ENCODE assay signal across 19 cellular contexts in genomic region chr1:150508982-150509381, GRCh38. TPM values are rescaled to one million over a fixed set of nuclear protein-coding genes. Genes with fewer than 3 reads are reported as not detected.
A peak's percentile ranks its signal among the peaks of the same experiment; 100 is the strongest.
DNase-seq lines count a peak whose midpoint lies in the region; ATAC-seq, FAIRE-seq and TF ChIP-seq lines count a peak whose summit lies in the region.
"Had no signal": no experiment of that assay in that cellular context is flagged by ENCODE, and none has a peak within 500 bp of the region (broad histone marks: within the 10 kb centered on the region; RNA-seq: fewer than 3 reads in every experiment).

No MANE protein-coding gene starts in this region.

- H3K4me2 ChIP-seq in GM23248 (ENCODE audit: unreplicated experiment) (peak overlapping the region; percentile 96), astrocyte (ENCODE audit: low read length) (peak overlapping the region; percentile 88), keratinocyte (ENCODE audit: control insufficient read depth, extremely low read depth, insufficient read depth, low read depth, low read length) (peak overlapping the region; percentile 93)

- H3K9me1 ChIP-seq in keratinocyte (ENCODE audit: control insufficient read depth, extremely low read depth, insufficient read depth, low read length) = peaks cover 2% of the 10 kb centered on the region

- H3K79me2 ChIP-seq in GM23248 (ENCODE audit: insufficient read depth) (peaks cover 33% of the 10 kb centered on the region), astrocyte (ENCODE audit: insufficient read depth, low read length) (peaks cover 18% of the 10 kb centered on the region), keratinocyte (ENCODE audit: control insufficient read depth, insufficient read depth, low read length) (no peaks in the 10 kb centered on the region)

- H3K4me1 ChIP-seq in GM23248 (ENCODE audit: insufficient read depth) = peaks cover 29% of the 10 kb centered on the region
- H3K4me1 ChIP-seq in astrocyte (ENCODE audit: insufficient read depth, low read length) = peaks cover 21% of the 10 kb centered on the region
- H3K4me1 ChIP-seq in keratinocyte (ENCODE audit: control insufficient read depth, extremely low read depth, insufficient read depth, low read length) = peaks cover 30% of the 10 kb centered on the region
- peaks cover 0 to 34% (median 9%) of the 10 kb centered on the region in 4 donors for H3K4me1 ChIP-seq in stomach
- H3K4me1 ChIP-seq: prostate gland had no signal

- H3K4me1 Mint-ChIP-seq in astrocyte (ENCODE audit: low read depth, unreplicated experiment) = peaks cover 20% of the 10 kb centered on the region

- intact Hi-C loops in stomach (cut with DNase I; ENCODE audit: low total_unique reads) = no loop called here

- TF ChIP-seq CTCF in astrocyte (IDR thresholded peaks at IDR 0.05; ENCODE audit: insufficient read depth, low read depth, low read length) (no peak), keratinocyte (optimal IDR thresholded peaks at IDR 0.05 in 1 of 3, IDR thresholded peaks at IDR 0.05 in 1 of 3, conservative IDR thresholded peaks at IDR 0.05 in 1 of 3; ENCODE audit: extremely low read depth in 1 of 3, insufficient read depth in 2 of 3, low read length in 3 of 3) (no peak), stomach (IDR thresholded peaks at IDR 0.05) (no peak)

- 51 to 52% methylated on average over 3 to 4 of the region's 4 CpGs for WGBS in GM23248 (ENCODE audit: low coverage in 1 of 2, low lambda C conversion rate in 2 of 2, missing lambda C conversion rate in 2 of 2), 2 experiments
- WGBS in stomach, 5 donors = 68 to 80% (median 73%) methylated on average over 4 of the region's 4 CpGs

- DNase-seq in GM23248 (peak; percentile 37), astrocyte (ENCODE audit: low read depth) (no peak), keratinocyte (ENCODE audit: low read depth, low spot score) (no peak), stomach (no peak), GM12892 (ENCODE audit: insufficient read length) (no peak), superior temporal gyrus (ENCODE audit: extremely low spot score) (no peak)
- DNase-seq: activated CD8-positive, alpha-beta memory T cell treated with anti-CD3 and anti-CD28 coated beads for 24 hours; activated naive CD4-positive, alpha-beta T cell treated with anti-CD3 and anti-CD28 coated beads, Interleukin-2, amount 10 ng/mL, durations not matched to agents 7 days and 5 days; COR-L47; erythroblast; NCI-H1694; NCI-H524 treated with DMSO at 0.1 percent for 48 hours; stimulated activated CD4-positive, alpha-beta T cell treated with anti-CD3 and anti-CD28 coated beads, Interleukin-4, amount 100 ng/mL, for 4 hours; stimulated activated naive CD4-positive, alpha-beta T cell treated with Interleukin-2 at 50 U/mL for 16 hours; T1000 had no signal

- peak overlapping the region; percentile 35 for H2AFZ ChIP-seq in GM23248
- no peak overlapping the region for H2AFZ ChIP-seq in astrocyte (ENCODE audit: low read depth, low read length)
- H2AFZ ChIP-seq in keratinocyte (ENCODE audit: control insufficient read depth, low read length) = no peak overlapping the region

- H3K27me3 ChIP-seq in GM23248 (replicated peaks; ENCODE audit: insufficient read depth) = no peaks in the 10 kb centered on the region
- no peaks in the 10 kb centered on the region for H3K27me3 ChIP-seq in astrocyte (ENCODE audit: insufficient read depth, low read length)
- H3K27me3 ChIP-seq in keratinocyte (ENCODE audit: control insufficient read depth, extremely low read depth, insufficient read depth, low read length) = no peaks in the 10 kb centered on the region
- no peaks in the 10 kb centered on the region for H3K27me3 ChIP-seq in stomach

- in situ Hi-C loops in GM23248 (cut with MboI) = no loop called here

- H3K36me3 Mint-ChIP-seq in astrocyte (ENCODE audit: low read depth, unreplicated experiment) = peaks cover 33% of the 10 kb centered on the region

- dilution Hi-C loops in keratinocyte (cut with MboI; ENCODE audit: extremely low pct_ligation_motif_present, low sequenced_read_pairs) = no loop called here

- H3K27me3 Mint-ChIP-seq in astrocyte (ENCODE audit: low read depth, unreplicated experiment) = no peaks in the 10 kb centered on the region
- H3K27me3 Mint-ChIP-seq: activated naive CD4-positive, alpha-beta T cell treated with anti-CD3 and anti-CD28 coated beads, Interleukin-2, amount 10 ng/mL, durations not matched to agents 7 days and 5 days had no signal

- no peaks in the 10 kb centered on the region for H4K20me1 ChIP-seq in GM23248 (ENCODE audit: insufficient read depth)
- no peaks in the 10 kb centered on the region for H4K20me1 ChIP-seq in astrocyte (ENCODE audit: insufficient read depth, low read length)
- H4K20me1 ChIP-seq in keratinocyte (ENCODE audit: control insufficient read depth, extremely low read depth, insufficient read depth, low read length) = no peaks in the 10 kb centered on the region

- H3K9me2 ChIP-seq in GM23248 (ENCODE audit: insufficient read depth) = no peaks in the 10 kb centered on the region

- H3K36me3 ChIP-seq in GM23248 (ENCODE audit: low read depth) (peaks cover 8% of the 10 kb centered on the region; the same call in 1 of the 2 replicates), astrocyte (ENCODE audit: insufficient read depth, low read length) (peaks cover 14% of the 10 kb centered on the region), keratinocyte (ENCODE audit: control insufficient read depth in 2 of 2, extremely low read depth in 1 of 2, insufficient read depth in 2 of 2, low read length in 2 of 2) (peaks cover 21 to 30% of the 10 kb centered on the region in 2 experiments), stomach (peaks cover 26 to 57% (median 52%) of the 10 kb centered on the region in 4 donors)

- ATAC-seq in HG03280 (IDR thresholded peaks at IDR 0.05; ENCODE audit: unreplicated experiment) = no peak
- ATAC-seq in GM19467 (IDR thresholded peaks at IDR 0.05; ENCODE audit: unreplicated experiment) = no peak

- no peak for FAIRE-seq in astrocyte (lab: Jason Lieb, UNC)
- no peak for FAIRE-seq in keratinocyte (lab: Jason Lieb, UNC)
- FAIRE-seq in GM12892 (lab: Jason Lieb, UNC) = no peak
- FAIRE-seq: RCC 7860 had no signal

- no peak overlapping the region for H3K4me3 Mint-ChIP-seq in astrocyte (ENCODE audit: unreplicated experiment)
- H3K4me3 Mint-ChIP-seq: activated naive CD4-positive, alpha-beta T cell treated with anti-CD3 and anti-CD28 coated beads, Interleukin-2, amount 10 ng/mL, durations not matched to agents 7 days and 5 days had no signal

- H3K27ac Mint-ChIP-seq in astrocyte (ENCODE audit: unreplicated experiment) = no peak overlapping the region
- H3K27ac Mint-ChIP-seq: activated naive CD4-positive, alpha-beta T cell treated with anti-CD3 and anti-CD28 coated beads, Interleukin-2, amount 10 ng/mL, durations not matched to agents 7 days and 5 days had no signal

- TF ChIP-seq POLR2A in stomach (IDR thresholded peaks at IDR 0.05) (no peak), GM12892 (IDR thresholded peaks at IDR 0.05; ENCODE audit: low read depth, low read length) (no peak)

- peak overlapping the region; percentile 60 for H3K27ac ChIP-seq in GM23248
- H3K27ac ChIP-seq in astrocyte (ENCODE audit: low read depth, low read length) = peak overlapping the region; percentile 8
- H3K27ac ChIP-seq in keratinocyte (ENCODE audit: control insufficient read depth, insufficient read depth, low read length) = peak overlapping the region; percentile 16
- H3K27ac ChIP-seq in stomach = peak overlapping the region in 3 of 5 donors; percentile 61 to 71 (median 67)

- no peak for TF ChIP-seq EP300 in stomach (IDR thresholded peaks at IDR 0.05)

- H3F3A ChIP-seq in GM23248 (ENCODE audit: insufficient read depth) = peaks cover 10% of the 10 kb centered on the region

- no peaks in the 10 kb centered on the region for H3K9me3 ChIP-seq in GM23248 (ENCODE audit: low read depth)
- H3K9me3 ChIP-seq in astrocyte (ENCODE audit: insufficient read depth, low read depth, low read length) = no peaks in the 10 kb centered on the region
- H3K9me3 ChIP-seq in keratinocyte (ENCODE audit: control insufficient read depth, low read depth, low read length) = no peaks in the 10 kb centered on the region
- H3K9me3 ChIP-seq in stomach = no peaks in the 10 kb centered on the region
- H3K9me3 ChIP-seq: prostate gland had no signal

- H3K9ac ChIP-seq in GM23248 (peak overlapping the region; percentile 83), astrocyte (ENCODE audit: low read length) (peak overlapping the region; percentile 79), keratinocyte (ENCODE audit: control insufficient read depth, extremely low read depth, insufficient read depth, low read length) (peak overlapping the region; percentile 73)

- H3K9me3 Mint-ChIP-seq in astrocyte (ENCODE audit: unreplicated experiment) = no peaks in the 10 kb centered on the region
- H3K9me3 Mint-ChIP-seq: activated naive CD4-positive, alpha-beta T cell treated with anti-CD3 and anti-CD28 coated beads, Interleukin-2, amount 10 ng/mL, durations not matched to agents 7 days and 5 days had no signal

- H3K4me3 ChIP-seq in GM23248 (peak overlapping the region; percentile 75), astrocyte (ENCODE audit: insufficient read depth, low read depth, low read length) (peak overlapping the region; percentile 61), keratinocyte (ENCODE audit: control insufficient read depth in 2 of 3, extremely low read depth in 1 of 3, insufficient read depth in 2 of 3, low read depth in 1 of 3, low read length in 3 of 3) (peak overlapping the region in 2 of 3 experiments; percentile 34 to 36), stomach (no peak overlapping the region)
- H3K4me3 ChIP-seq: prostate gland had no signal

RNA-seq across cellular contexts. Expression of gene ECM1, which starts 1.1 kb away (rescaled TPM):
- 133 and 160 TPM in 2 replicates for total RNA-seq in GM23248 (2014; rRNA removed; shearing (Covaris generic))
- polyA plus RNA-seq in GM23248 (2016; fragmentation: Nextera tagmentation; extraction: Ambion mirVana) (282 and 291 TPM in 2 replicates), keratinocyte (23.6 to 63.8 TPM (median 26.3 TPM) in 3 replicates), stomach (100 to 1,000 TPM in 1 of 3 donors, 1 to 10 TPM in 2; 3.1 to 345 (median 6.8) TPM)
- total RNA-seq in astrocyte (26.0 and 27.4 TPM in 2 replicates), stomach (10 to 100 TPM in 2 of 5 donors, 1 to 10 TPM in 3; 1.7 to 29.3 (median 6.5) TPM)
- 36.6 TPM for polyA plus RNA-seq in keratinocyte (2011; ENCODE audit: low read depth)
- 20.3 and 27.6 TPM in 2 replicates for polyA plus RNA-seq in keratinocyte (2011; cell fraction: cytosol; rRNA removed)
- 116 and 156 TPM in 2 replicates for polyA plus RNA-seq in keratinocyte (2011; cell fraction: nucleus; rRNA removed)
- polyA plus RNA-seq in keratinocyte (2012; ENCODE audit: low replicate concordance) = 70.1 and 304 TPM in 2 replicates
- polyA minus RNA-seq in keratinocyte = 28.0 to 109 TPM (median 28.7 TPM) in 3 replicates
- polyA minus RNA-seq in keratinocyte (2011; cell fraction: cytosol; rRNA and poly(A)+ RNA removed) = 24.2 TPM
- 82.8 and 93.0 TPM in 2 replicates for polyA minus RNA-seq in keratinocyte (2011; cell fraction: nucleus; rRNA and poly(A)+ RNA removed)
- polyA plus RNA-seq in GM12892 (2012; ENCODE audit: missing spikeins) = 0.49 TPM

RNA-seq across cellular contexts. Expression of gene FALEC, which starts 6.6 kb away (rescaled TPM):
- not detected in 2 replicates for total RNA-seq in GM23248 (2014; rRNA removed; shearing (Covaris generic))
- polyA plus RNA-seq in GM23248 (2016; fragmentation: Nextera tagmentation; extraction: Ambion mirVana) (0.49 and 0.71 TPM in 2 replicates), keratinocyte (0.12 to 0.13 TPM in 2 of 3 replicates, not detected in the other), stomach (under 1 TPM in 1 of 3 donors, not detected in 2; 0.93 TPM)
- total RNA-seq in astrocyte (0.43 TPM in 1 of 2 replicates, not detected in the other), stomach (not detected)
- 1.0 TPM for polyA plus RNA-seq in keratinocyte (2011; ENCODE audit: low read depth)
- not detected in 2 replicates for polyA plus RNA-seq in keratinocyte (2011; cell fraction: cytosol; rRNA removed)
- 0.29 TPM in 1 of 2 replicates, not detected in the other for polyA plus RNA-seq in keratinocyte (2011; cell fraction: nucleus; rRNA removed)
- polyA plus RNA-seq in keratinocyte (2012; ENCODE audit: low replicate concordance) = not detected in 2 replicates
- polyA minus RNA-seq in keratinocyte = not detected in 3 replicates
- polyA minus RNA-seq in keratinocyte (2011; cell fraction: cytosol; rRNA and poly(A)+ RNA removed) = not detected
- polyA minus RNA-seq in keratinocyte (2011; cell fraction: nucleus; rRNA and poly(A)+ RNA removed) = not detected in 2 replicates
- 1.00 TPM for polyA plus RNA-seq in GM12892 (2012; ENCODE audit: missing spikeins)
- total RNA-seq: prostate gland had no signal

RNA-seq across cellular contexts. Expression of gene TARS2, which starts 21.8 kb away (rescaled TPM):
- total RNA-seq in GM23248 (2014; rRNA removed; shearing (Covaris generic)) = 6.7 and 14.4 TPM in 2 replicates
- polyA plus RNA-seq in GM23248 (2016; fragmentation: Nextera tagmentation; extraction: Ambion mirVana) (14.0 and 14.4 TPM in 2 replicates), keratinocyte (26.6 to 37.5 TPM (median 28.4 TPM) in 3 replicates), stomach (10 to 100 TPM in 2 of 3 donors, 1 to 10 TPM in 1; 9.6 to 14.8 (median 12.4) TPM)
- total RNA-seq in astrocyte (15.5 and 15.7 TPM in 2 replicates), stomach (10 to 100 TPM in 2 of 5 donors, 1 to 10 TPM in 3; 3.5 to 46.2 (median 5.8) TPM)
- polyA plus RNA-seq in keratinocyte (2011; ENCODE audit: low read depth) = 34.6 TPM
- 13.8 and 20.0 TPM in 2 replicates for polyA plus RNA-seq in keratinocyte (2011; cell fraction: cytosol; rRNA removed)
- polyA plus RNA-seq in keratinocyte (2011; cell fraction: nucleus; rRNA removed) = 48.9 and 49.0 TPM in 2 replicates
- polyA plus RNA-seq in keratinocyte (2012; ENCODE audit: low replicate concordance) = 24.2 and 26.7 TPM in 2 replicates
- 26.9 to 60.2 TPM (median 37.6 TPM) in 3 replicates for polyA minus RNA-seq in keratinocyte
- 11.1 TPM for polyA minus RNA-seq in keratinocyte (2011; cell fraction: cytosol; rRNA and poly(A)+ RNA removed)
- polyA minus RNA-seq in keratinocyte (2011; cell fraction: nucleus; rRNA and poly(A)+ RNA removed) = 26.5 and 35.8 TPM in 2 replicates
- 35.2 TPM for polyA plus RNA-seq in GM12892 (2012; ENCODE audit: missing spikeins)

RNA-seq across cellular contexts. Expression of gene ADAMTSL4, which starts 40.2 kb away (rescaled TPM):
- 27.6 and 27.9 TPM in 2 replicates for total RNA-seq in GM23248 (2014; rRNA removed; shearing (Covaris generic))
- polyA plus RNA-seq in GM23248 (2016; fragmentation: Nextera tagmentation; extraction: Ambion mirVana) = 45.4 TPM in 2 replicates
- 5.3 and 6.7 TPM in 2 replicates for total RNA-seq in astrocyte
- polyA plus RNA-seq in keratinocyte = 7.0 to 22.8 TPM (median 7.0 TPM) in 3 replicates
- 29.1 TPM for polyA plus RNA-seq in keratinocyte (2011; ENCODE audit: low read depth)
- polyA plus RNA-seq in keratinocyte (2011; cell fraction: cytosol; rRNA removed) = 13.1 and 16.6 TPM in 2 replicates
- 105 and 147 TPM in 2 replicates for polyA plus RNA-seq in keratinocyte (2011; cell fraction: nucleus; rRNA removed)
- 8.6 and 128 TPM in 2 replicates for polyA plus RNA-seq in keratinocyte (2012; ENCODE audit: low replicate concordance)
- polyA minus RNA-seq in keratinocyte = 7.5 to 15.6 TPM (median 14.2 TPM) in 3 replicates
- 13.2 TPM for polyA minus RNA-seq in keratinocyte (2011; cell fraction: cytosol; rRNA and poly(A)+ RNA removed)
- polyA minus RNA-seq in keratinocyte (2011; cell fraction: nucleus; rRNA and poly(A)+ RNA removed) = 33.8 and 40.9 TPM in 2 replicates
- total RNA-seq in stomach = 10 to 100 TPM in 3 of 5 donors, 1 to 10 TPM in 2; 4.9 to 32.3 (median 11.7) TPM
- polyA plus RNA-seq in stomach = 10 to 100 TPM in 1 of 3 donors, 1 to 10 TPM in 2; 7.5 to 54.2 (median 8.7) TPM
- 0.49 TPM for polyA plus RNA-seq in GM12892 (2012; ENCODE audit: missing spikeins)

Comparison
In these comparisons a context has a peak if more than half of its experiments do, and no peak if none do; other contexts are left out.
1. H3K27ac ChIP-seq: peak in every context shown above with its lines; median percentile 67 in stomach; 60 in GM23248; 16 in keratinocyte; 8 in astrocyte.
2. H3K4me3 ChIP-seq: peak in GM23248 (single experiment), astrocyte (single experiment) and keratinocyte (2 of 3); none in stomach (0 of 4).
3. Peak in every context shown above with its lines, with median percentiles within 50 percentile points of each other: H3K4me2 ChIP-seq and H3K9ac ChIP-seq.